ENCODE assay signal across 1 cellular context in the genomic region with DNA sequence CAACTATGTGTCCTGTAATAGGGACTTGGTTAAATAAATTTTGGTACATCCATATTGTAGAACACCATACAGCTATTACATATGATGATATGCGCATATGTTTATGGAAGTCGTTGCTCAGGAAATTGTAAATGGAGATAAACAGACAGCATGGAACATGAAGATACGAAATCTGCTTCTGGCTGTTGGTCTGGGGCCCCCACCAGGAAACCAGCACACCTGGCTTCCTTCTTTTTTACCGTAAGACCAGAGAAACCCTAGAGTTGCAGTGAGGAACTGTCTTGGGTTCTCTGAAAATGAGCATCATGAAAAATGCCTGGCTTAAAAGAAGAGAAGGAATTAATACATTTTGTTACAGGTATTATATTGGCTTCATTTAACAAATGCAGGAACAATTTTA.
TF ChIP-seq lines count a peak whose summit lies in the region.

No MANE protein-coding gene starts in this region.

TF ChIP-seq in WTC11, 78 proteins besides CTCF, POLR2A, EP300 and RAD21 (continued from another document):
- TF ChIP-seq, protein P1, sequence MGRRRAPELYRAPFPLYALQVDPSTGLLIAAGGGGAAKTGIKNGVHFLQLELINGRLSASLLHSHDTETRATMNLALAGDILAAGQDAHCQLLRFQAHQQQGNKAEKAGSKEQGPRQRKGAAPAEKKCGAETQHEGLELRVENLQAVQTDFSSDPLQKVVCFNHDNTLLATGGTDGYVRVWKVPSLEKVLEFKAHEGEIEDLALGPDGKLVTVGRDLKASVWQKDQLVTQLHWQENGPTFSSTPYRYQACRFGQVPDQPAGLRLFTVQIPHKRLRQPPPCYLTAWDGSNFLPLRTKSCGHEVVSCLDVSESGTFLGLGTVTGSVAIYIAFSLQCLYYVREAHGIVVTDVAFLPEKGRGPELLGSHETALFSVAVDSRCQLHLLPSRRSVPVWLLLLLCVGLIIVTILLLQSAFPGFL (CRISPR knock-in tag; IDR thresholded peaks at IDR 0.05; ENCODE audit: borderline replicate concordance), result no peak
- TF ChIP-seq, protein P2, sequence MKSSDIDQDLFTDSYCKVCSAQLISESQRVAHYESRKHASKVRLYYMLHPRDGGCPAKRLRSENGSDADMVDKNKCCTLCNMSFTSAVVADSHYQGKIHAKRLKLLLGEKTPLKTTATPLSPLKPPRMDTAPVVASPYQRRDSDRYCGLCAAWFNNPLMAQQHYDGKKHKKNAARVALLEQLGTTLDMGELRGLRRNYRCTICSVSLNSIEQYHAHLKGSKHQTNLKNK (CRISPR knock-in tag; IDR thresholded peaks at IDR 0.05), result no peak
